Comparison of ENCODE assay signal across 11 cellular contexts in genomic region chr9:108842610-108843295, GRCh38. TPM values are rescaled to one million over a fixed set of nuclear protein-coding genes. Genes with fewer than 3 reads are reported as not detected.
A peak's percentile ranks its signal among the peaks of the same experiment; 100 is the strongest.
DNase-seq lines count a peak whose midpoint lies in the region; ATAC-seq, FAIRE-seq and TF ChIP-seq lines count a peak whose summit lies in the region.
"Had no signal": no experiment of that assay in that cellular context is flagged by ENCODE, and none has a peak within 500 bp of the region (broad histone marks: within the 10 kb centered on the region; RNA-seq: fewer than 3 reads in every experiment).

No MANE protein-coding gene starts in this region.

- ATAC-seq in K562 (peak; percentile 89), GM18858 (IDR thresholded peaks at IDR 0.05; ENCODE audit: unreplicated experiment) (no peak)
- peak; percentile 67 to 76 for ATAC-seq in stimulated activated naive B cell treated with anti-CD40 and anti-IgM and Interleukin-4, amounts not matched to agents 10 μg/mL and 1 μg/mL and 100 μg/mL, for 72 hours (replicated peaks)

- peak overlapping the region; percentile 59 for H3K4me2 ChIP-seq in K562 (ENCODE audit: insufficient read depth, low read length)

- no peaks in the 10 kb centered on the region for H3K9me3 Mint-ChIP-seq in stimulated activated naive B cell treated with anti-CD40 and anti-IgM and Interleukin-4, amounts not matched to agents 10 μg/mL and 1 μg/mL and 100 μg/mL, for 72 hours

- in situ Hi-C loops in K562 (cut with MboI), result no loop called here

- intact Hi-C loops in K562 (cut with micrococcal nuclease), result no loop called here

- no peak for TF ChIP-seq CTCF in K562 (IDR thresholded peaks at IDR 0.05 in 2 of 3, conservative IDR thresholded peaks at IDR 0.05 in 1 of 3; ENCODE audit: insufficient read depth in 2 of 3, low read depth in 1 of 3, low read length in 3 of 3)

- no peak for FAIRE-seq in K562 (lab: Jason Lieb, UNC)

- BruUV-seq in K562 (replicated peaks; lab: Mats Ljungman, UMichigan), result no TSS peak

- H3K9me3 ChIP-seq in K562 (replicated peaks; ENCODE audit: control insufficient read depth, insufficient read depth, low read depth, low read length), result no peaks in the 10 kb centered on the region
- H3K9me3 ChIP-seq: SJSA1 had no signal

- H3K27me3 Mint-ChIP-seq in stimulated activated naive B cell treated with anti-CD40 and anti-IgM and Interleukin-4, amounts not matched to agents 10 μg/mL and 1 μg/mL and 100 μg/mL, for 72 hours, result no peaks in the 10 kb centered on the region

- CTCF ChIA-PET in K562 (lab: Yijun Ruan, JAX; ENCODE audit: low intra/inter-chr PET ratio), result no interaction called here

- H3K4me1 Mint-ChIP-seq in stimulated activated naive B cell treated with anti-CD40 and anti-IgM and Interleukin-4, amounts not matched to agents 10 μg/mL and 1 μg/mL and 100 μg/mL, for 72 hours, result peaks cover 10 to 22% of the 10 kb centered on the region in 2 donors

- H4K20me1 ChIP-seq in K562 (replicated peaks; ENCODE audit: control insufficient read depth, insufficient read depth, low read length), result no peaks in the 10 kb centered on the region

- TF ChIP-seq EP300 in K562 (IDR thresholded peaks at IDR 0.05; ENCODE audit: low read length), result no peak

- POLR2A ChIA-PET in K562 (lab: Yijun Ruan, JAX), result interaction anchor here (0.7 kb wide), 2 partner anchors 467 to 1533 kb away, joined by 3 read pairs; no protein-coding TSS in a partner anchor

- no peak overlapping the region for H3K27ac ChIP-seq in K562 (ENCODE audit: extremely low read depth, low read depth, low read length)
- H3K27ac ChIP-seq: coronary artery, SJSA1 had no signal

- H3K79me2 ChIP-seq in K562 (ENCODE audit: control insufficient read depth, insufficient read depth, low read length), result no peaks in the 10 kb centered on the region

- peak overlapping the region; percentile 88 for H3K27ac Mint-ChIP-seq in stimulated activated naive B cell treated with anti-CD40 and anti-IgM and Interleukin-4, amounts not matched to agents 10 μg/mL and 1 μg/mL and 100 μg/mL, for 72 hours

- peak overlapping the region in 1 of 2 experiments; percentile 48; a peak in 1 of 4 replicates for H3K9ac ChIP-seq in K562 (ENCODE audit: insufficient read depth in 1 of 2, low read depth in 2 of 2, low read length in 2 of 2)

- peak in 2 of 3 donors; percentile 1 to 23 for DNase-seq in stimulated activated CD4-positive, alpha-beta T cell treated with anti-CD3 and anti-CD28 coated beads, Interleukin-12 subunit alpha, Interleukin-12 subunit beta, amount 100 ng/mL, for 48 hours (ENCODE audit: low read depth in 2 of 3, low spot score in 1 of 3)
- DNase-seq in stimulated activated CD4-positive, alpha-beta T cell treated with anti-CD3 and anti-CD28 coated beads, Interleukin-12 subunit alpha, Interleukin-12 subunit beta, amount 100 ng/mL, for 4 hours, result no peak
- DNase-seq in SK-N-DZ (ENCODE audit: low spot score), result peak; percentile 16
- peak in 1 of 4 experiments; percentile 41 for DNase-seq in K562 (ENCODE audit: extremely low read depth in 1 of 4, low spot score in 3 of 4)
- peak; percentile 27 for DNase-seq in stimulated activated naive B cell treated with anti-CD40 and anti-IgM and Interleukin-4, amounts not matched to agents 10 μg/mL and 1 μg/mL and 100 μg/mL, for 72 hours
- DNase-seq in DMS153 (lab: John Stamatoyannopoulos, UW), result no peak
- DNase-seq in activated effector memory CD4-positive, alpha-beta T cell treated with Interleukin-2 at 50 U/mL for 16 hours, result no peak

- H3K36me3 ChIP-seq in K562 (ENCODE audit: control insufficient read depth, insufficient read depth, low read length), result no peaks in the 10 kb centered on the region
- H3K36me3 ChIP-seq: SJSA1 had no signal

- WGBS in K562 (ENCODE audit: insufficient coverage, low coverage, missing lambda C conversion rate), result 1% methylated on average over 16 of the region's 16 CpGs

- H3K4me3 ChIP-seq in K562, result peak overlapping the region; percentile 10; the same call in 1 of the 2 replicates
- H3K4me3 ChIP-seq: coronary artery, SJSA1 had no signal

- no peak for TF ChIP-seq POLR2A in K562 (conservative IDR thresholded peaks at IDR 0.05)

- peaks cover 0 to 2% of the 10 kb centered on the region in 2 experiments; a peak in 1 of 5 replicates for H3K4me1 ChIP-seq in K562 (replicated peaks in 1 of 2; ENCODE audit: control insufficient read depth in 2 of 2, insufficient read depth in 2 of 2, low read length in 2 of 2)
- H3K4me1 ChIP-seq: SJSA1 had no signal

- peak overlapping the region; percentile 79 to 82 for H3K4me3 Mint-ChIP-seq in stimulated activated naive B cell treated with anti-CD40 and anti-IgM and Interleukin-4, amounts not matched to agents 10 μg/mL and 1 μg/mL and 100 μg/mL, for 72 hours

- no peak for TF ChIP-seq RAD21 in K562 (CRISPR knock-in tag; conservative IDR thresholded peaks at IDR 0.05 in 1 of 2, IDR thresholded peaks at IDR 0.05 in 1 of 2)

- H3K9me1 ChIP-seq in K562 (ENCODE audit: control insufficient read depth, insufficient read depth, low read length), result no peaks in the 10 kb centered on the region

- peak overlapping the region; percentile 85 for H2AFZ ChIP-seq in K562 (ENCODE audit: low read depth, low read length)

- 0 out of 5 replicates have a peak, but pooled peaks cover 0 to 4% of the 10 kb centered on the region in 2 experiments for H3K27me3 ChIP-seq in K562 (ENCODE audit: control insufficient read depth in 2 of 2, insufficient read depth in 2 of 2, low read length in 2 of 2)
- H3K27me3 ChIP-seq: SJSA1 had no signal

- H3K36me3 Mint-ChIP-seq in stimulated activated naive B cell treated with anti-CD40 and anti-IgM and Interleukin-4, amounts not matched to agents 10 μg/mL and 1 μg/mL and 100 μg/mL, for 72 hours, result peaks cover 0 to 3% of the 10 kb centered on the region in 2 donors

RNA-seq across cellular contexts. Expression of gene ACTL7B, which starts 13.0 kb away (rescaled TPM):
- polyA plus RNA-seq in SK-N-DZ (2014; cell fraction: cytosol; rRNA removed), result not detected in 2 replicates
- 0.18 TPM in 1 of 2 replicates, not detected in the other for polyA plus RNA-seq in SK-N-DZ (2014; cell fraction: nucleus; rRNA removed)
- total RNA-seq in K562 (2011; cell fraction: chromatin; rRNA removed; ENCODE audit: low replicate concordance), result not detected in 2 replicates
- total RNA-seq in K562 (2011; cell fraction: nucleolus; rRNA removed), result 0.13 TPM in 1 of 2 replicates, not detected in the other
- 0.31 TPM in 1 of 2 replicates, not detected in the other for total RNA-seq in K562 (2011; cell fraction: nucleoplasm; rRNA removed)
- total RNA-seq in K562 (2014; rRNA removed), result not detected in 2 replicates
- total RNA-seq in K562 (2014; rRNA removed; fragmentation: Illumina TruSeq; extraction: Trizol), result not detected in 2 replicates
- total RNA-seq in K562 (2015; rRNA removed; fragmentation: Illumina TruSeq; extraction: Trizol), result not detected in 2 replicates
- total RNA-seq in K562 (2021), result not detected in 2 replicates
- not detected in 2 replicates for polyA plus RNA-seq in K562 (2011; rRNA removed)
- polyA plus RNA-seq in K562 (2011; cell fraction: cytosol; rRNA removed), result not detected in 2 replicates
- 0.04 TPM in 2 replicates for polyA plus RNA-seq in K562 (2011; cell fraction: nucleus; rRNA removed)
- polyA plus RNA-seq in K562 (2012), result not detected in 2 replicates
- not detected in 2 replicates for polyA plus RNA-seq in K562 (2014; fragmentation: Illumina TruSeq; extraction: Trizol)
- not detected for polyA plus RNA-seq in K562 (2014; fragmentation: Nextera tagmentation; extraction: Ambion mirVana)
- polyA plus RNA-seq in K562 (2014; rRNA removed), result 0.04 TPM in 1 of 2 replicates, not detected in the other
- not detected in 2 replicates for polyA minus RNA-seq in K562 (2011; rRNA and poly(A)+ RNA removed)
- not detected in 2 replicates for polyA minus RNA-seq in K562 (2011; cell fraction: cytosol; rRNA and poly(A)+ RNA removed)
- polyA minus RNA-seq in K562 (2011; cell fraction: nucleus; rRNA and poly(A)+ RNA removed), result not detected in 2 replicates
- total RNA-seq: mesenteric fat pad, SJSA1 had no signal

RNA-seq across cellular contexts. Expression of gene ACTL7A, which starts 19.3 kb away (rescaled TPM):
- not detected in 2 replicates for polyA plus RNA-seq in SK-N-DZ (2014; cell fraction: cytosol; rRNA removed)
- polyA plus RNA-seq in SK-N-DZ (2014; cell fraction: nucleus; rRNA removed), result not detected in 2 replicates
- not detected in 2 replicates for total RNA-seq in K562 (2011; cell fraction: chromatin; rRNA removed; ENCODE audit: low replicate concordance)
- not detected in 2 replicates for total RNA-seq in K562 (2011; cell fraction: nucleolus; rRNA removed)
- total RNA-seq in K562 (2011; cell fraction: nucleoplasm; rRNA removed), result not detected in 2 replicates
- total RNA-seq in K562 (2014; rRNA removed) (not detected in 2 replicates), K562 (2014; rRNA removed; fragmentation: Illumina TruSeq; extraction: Trizol) (not detected in 2 replicates), K562 (2015; rRNA removed; fragmentation: Illumina TruSeq; extraction: Trizol) (not detected in 2 replicates), K562 (2021) (not detected in 2 replicates)
- polyA plus RNA-seq in K562 (2011; rRNA removed) (not detected in 2 replicates), K562 (2014; fragmentation: Illumina TruSeq; extraction: Trizol) (not detected in 2 replicates), K562 (2014; fragmentation: Nextera tagmentation; extraction: Ambion mirVana) (not detected), K562 (2014; rRNA removed) (not detected in 2 replicates)
- not detected in 2 replicates for polyA plus RNA-seq in K562 (2011; cell fraction: cytosol; rRNA removed)
- polyA plus RNA-seq in K562 (2011; cell fraction: nucleus; rRNA removed), result not detected in 2 replicates
- polyA plus RNA-seq in K562 (2012), result not detected in 2 replicates
- polyA minus RNA-seq in K562 (2011; rRNA and poly(A)+ RNA removed), result not detected in 2 replicates
- not detected in 2 replicates for polyA minus RNA-seq in K562 (2011; cell fraction: cytosol; rRNA and poly(A)+ RNA removed)
- not detected in 2 replicates for polyA minus RNA-seq in K562 (2011; cell fraction: nucleus; rRNA and poly(A)+ RNA removed)
- total RNA-seq: mesenteric fat pad, SJSA1 had no signal

Comparison
In these comparisons a context has a peak if more than half of its experiments do, and no peak if none do; other contexts are left out.
1. DNase-seq: peak in stimulated activated CD4-positive, alpha-beta T cell treated with anti-CD3 and anti-CD28 coated beads, Interleukin-12 subunit alpha, Interleukin-12 subunit beta, amount 100 ng/mL, for 48 hours (2 of 3), SK-N-DZ (single experiment) and stimulated activated naive B cell treated with anti-CD40 and anti-IgM and Interleukin-4, amounts not matched to agents 10 μg/mL and 1 μg/mL and 100 μg/mL, for 72 hours (single experiment); none in stimulated activated CD4-positive, alpha-beta T cell treated with anti-CD3 and anti-CD28 coated beads, Interleukin-12 subunit alpha, Interleukin-12 subunit beta, amount 100 ng/mL, for 4 hours (single experiment), DMS153 (single experiment) and activated effector memory CD4-positive, alpha-beta T cell treated with Interleukin-2 at 50 U/mL for 16 hours (single experiment).